Comparison of ENCODE assay signal across 8 cellular contexts in genomic region chr17:48541574-48542113, GRCh38. TPM values are rescaled to one million over a fixed set of nuclear protein-coding genes. Genes with fewer than 3 reads are reported as not detected.
A peak's percentile ranks its signal among the peaks of the same experiment; 100 is the strongest.
DNase-seq lines count a peak whose midpoint lies in the region; ATAC-seq and TF ChIP-seq lines count a peak whose summit lies in the region.

No MANE protein-coding gene starts in this region.

- 5 to 13% (median 7%) methylated on average over 23 to 35 of the region's 36 CpGs for WGBS in adrenal gland, 4 donors
- WGBS in spleen, 5 donors, result 1 to 12% (median 4%) methylated on average over 20 to 35 of the region's 36 CpGs

- H3K27ac ChIP-seq in adrenal gland, result peak overlapping the region; percentile 72 to 97 (median 85)
- H3K27ac ChIP-seq in spleen, result peak overlapping the region; percentile 85 to 94 (median 88)

- H3K9ac ChIP-seq in iPS-15b (ENCODE audit: low read depth, low read length), result no peak overlapping the region

- H3K4me3 ChIP-seq in adrenal gland, result peak overlapping the region in 3 of 4 donors; percentile 25 to 78 (median 58)
- peak overlapping the region; percentile 51 for H3K4me3 ChIP-seq in iPS-15b (ENCODE audit: low read depth, low read length)
- H3K4me3 ChIP-seq in spleen, result peak overlapping the region; percentile 48 to 79 (median 67)

- no peaks in the 10 kb centered on the region for H3K9me3 ChIP-seq in adrenal gland (replicated peaks in 1 of 3)
- no peaks in the 10 kb centered on the region for H3K9me3 ChIP-seq in iPS-15b (ENCODE audit: control insufficient read depth, insufficient read depth, low read length)
- H3K9me3 ChIP-seq in spleen, result no peaks in the 10 kb centered on the region

- H3K27me3 ChIP-seq in adrenal gland (no peaks in the 10 kb centered on the region), iPS-15b (ENCODE audit: control insufficient read depth, insufficient read depth, low read length) (peaks cover 74% of the 10 kb centered on the region), spleen (replicated peaks in 1 of 7) (peaks cover 0 to 85% (median 37%) of the 10 kb centered on the region in 7 donors)

- ATAC-seq in HG02678 (IDR thresholded peaks at IDR 0.05; ENCODE audit: unreplicated experiment), result no peak
- ATAC-seq in HG02798 (IDR thresholded peaks at IDR 0.05; ENCODE audit: poor library complexity, unreplicated experiment), result no peak

- TF ChIP-seq POLR2A in adrenal gland (IDR thresholded peaks at IDR 0.05) (peak in 1 of 2 donors; percentile 38), spleen (IDR thresholded peaks at IDR 0.05) (no peak)

- H3K4me1 ChIP-seq in adrenal gland (replicated peaks in 1 of 2) (peaks cover 15 to 20% of the 10 kb centered on the region in 2 donors), iPS-15b (ENCODE audit: control insufficient read depth, insufficient read depth, low read length) (peaks cover 19% of the 10 kb centered on the region), spleen (peaks cover 2 to 69% (median 43%) of the 10 kb centered on the region in 6 donors)

- intact Hi-C loops in adrenal gland (cut with DNase I), result loop anchor here (5.0 kb wide), 1 partner anchor 36 kb away; the partner anchor contains the start of gene HOXB4 (in 2 of the 2)
- intact Hi-C loops in spleen (cut with DNase I; ENCODE audit: low total_unique reads), result no loop called here

- TF ChIP-seq CTCF in adrenal gland (IDR thresholded peaks at IDR 0.05) (no peak), spleen (IDR thresholded peaks at IDR 0.05 in 8 of 11, conservative IDR thresholded peaks at IDR 0.05 in 3 of 11) (no peak)

- H3K36me3 ChIP-seq in adrenal gland (replicated peaks in 1 of 2), result peaks cover 0 to 8% of the 10 kb centered on the region in 2 donors
- H3K36me3 ChIP-seq in iPS-15b (ENCODE audit: control insufficient read depth, insufficient read depth, low read length), result no peaks in the 10 kb centered on the region
- H3K36me3 ChIP-seq in spleen, result no peaks in the 10 kb centered on the region

- DNase-seq in DMS79 (lab: John Stamatoyannopoulos, UW) (peak; percentile 13), NCI-H774 (lab: John Stamatoyannopoulos, UW) (peak; percentile 76), adrenal gland (peak in 6 of 7 donors; percentile 58 to 80 (median 69)), spleen (no peak), Kasumi-1 (lab: John Stamatoyannopoulos, UW) (no peak)

RNA-seq across cellular contexts. Expression of gene HOXB2, which starts 3.3 kb away (rescaled TPM):
- total RNA-seq in adrenal gland (10 to 100 TPM; 10.6 to 61.1 (median 29.0) TPM), spleen (10 to 100 TPM in 4 of 7 donors, 1 to 10 TPM in 3; 5.9 to 21.9 (median 10.2) TPM)
- polyA plus RNA-seq in adrenal gland (10 to 100 TPM; 17.9 to 73.6 (median 24.2) TPM), spleen (1 to 10 TPM; 7.2 to 8.2 (median 8.0) TPM)

RNA-seq across cellular contexts. Expression of gene HOXB1, which starts 10.8 kb away (rescaled TPM):
- not detected for total RNA-seq in adrenal gland
- not detected for polyA plus RNA-seq in adrenal gland
- not detected for total RNA-seq in spleen
- polyA plus RNA-seq in spleen, result under 1 TPM in 1 of 3 donors, not detected in 2; 0.06 TPM

RNA-seq across cellular contexts. Expression of gene HOXB4, which starts 36.5 kb away (rescaled TPM):
- total RNA-seq in adrenal gland (1 to 10 TPM; 1.7 to 9.8 (median 3.3) TPM), spleen (1 to 10 TPM; 1.9 to 6.4 (median 3.6) TPM)
- polyA plus RNA-seq in adrenal gland (1 to 10 TPM; 3.1 to 4.7 (median 4.5) TPM), spleen (1 to 10 TPM; 2.3 to 2.7 (median 2.4) TPM)

RNA-seq across cellular contexts. Expression of gene HOXB3, which starts 48.4 kb away (rescaled TPM):
- total RNA-seq in adrenal gland (10 to 100 TPM in 4 of 8 donors, 1 to 10 TPM in 4; 2.3 to 18.8 (median 8.8) TPM), spleen (10 to 100 TPM in 4 of 7 donors, 1 to 10 TPM in 3; 6.8 to 23.1 (median 10.4) TPM)
- polyA plus RNA-seq in adrenal gland (10 to 100 TPM in 2 of 3 donors, 1 to 10 TPM in 1; 3.3 to 28.8 (median 11.4) TPM), spleen (1 to 10 TPM; 3.6 to 7.8 (median 6.5) TPM)

RNA-seq across cellular contexts. Expression of gene HOXB5, which starts 51.9 kb away (rescaled TPM):
- total RNA-seq in adrenal gland, result 1 to 10 TPM in 6 of 8 donors, under 1 TPM in 2; 0.12 to 4.8 (median 2.7) TPM
- polyA plus RNA-seq in adrenal gland, result 10 to 100 TPM in 1 of 3 donors, 1 to 10 TPM in 2; 4.2 to 10.5 (median 5.6) TPM
- total RNA-seq in spleen, result 1 to 10 TPM in 3 of 7 donors, under 1 TPM in 4; 0.43 to 2.6 (median 0.67) TPM
- polyA plus RNA-seq in spleen, result 1 to 10 TPM in 2 of 3 donors, under 1 TPM in 1; 0.91 to 1.5 (median 1.3) TPM

Comparison
In these comparisons a context has a peak if more than half of its experiments do, and no peak if none do; other contexts are left out.
1. DNase-seq: peak in DMS79 (single experiment), NCI-H774 (single experiment) and adrenal gland (6 of 7); none in spleen (single experiment) and Kasumi-1 (0 of 2).
2. Peak in every context shown above with its lines, with median percentiles within 50 percentile points of each other: H3K4me3 ChIP-seq.